ENCODE assay signal across 9 cellular contexts in the genomic region with DNA sequence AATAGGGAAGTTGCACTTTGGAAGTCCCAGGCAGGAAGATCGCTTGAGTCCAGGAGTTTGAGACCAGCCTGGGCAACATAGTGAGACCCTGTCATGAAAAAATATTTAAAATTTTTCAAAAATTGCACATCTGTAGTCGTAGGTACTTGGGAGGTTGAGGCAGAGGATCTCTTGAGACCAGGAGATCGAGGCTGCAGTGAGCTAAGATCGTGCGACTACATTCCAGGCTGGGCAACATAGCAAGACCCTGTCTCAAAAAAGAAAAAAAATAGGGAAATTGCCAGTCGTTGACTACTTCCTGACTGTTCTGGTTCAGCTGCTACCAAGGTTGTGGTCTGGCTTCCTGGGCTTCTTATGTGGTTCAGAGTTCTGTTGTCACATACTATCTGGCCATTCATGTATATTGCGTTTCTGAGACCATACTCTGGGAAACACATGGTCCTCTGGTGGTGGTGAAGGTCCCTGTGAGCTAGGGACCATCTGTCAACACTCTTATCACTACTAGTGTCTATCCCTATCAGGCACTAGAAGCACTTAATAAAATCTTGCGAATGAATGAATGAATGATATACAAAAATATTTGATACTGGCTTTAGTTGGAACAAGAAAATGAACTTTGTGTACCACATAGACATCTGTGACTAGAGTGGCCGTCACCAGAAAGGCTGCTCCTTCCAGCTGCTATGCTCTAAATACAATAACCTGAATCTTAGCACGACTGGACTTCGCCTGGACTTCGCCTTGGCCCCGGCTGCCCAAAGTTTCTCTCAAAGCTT. TPM values are rescaled to one million over a fixed set of nuclear protein-coding genes. Genes with fewer than 3 reads are reported as not detected.
A peak's percentile ranks its signal among the peaks of the same experiment; 100 is the strongest.
DNase-seq lines count a peak whose midpoint lies in the region; ATAC-seq and TF ChIP-seq lines count a peak whose summit lies in the region.
"Had no signal": no experiment of that assay in that cellular context is flagged by ENCODE, and none has a peak within 500 bp of the region (broad histone marks: within the 10 kb centered on the region; RNA-seq: fewer than 3 reads in every experiment).

No MANE protein-coding gene starts in this region.

- no peaks in the 10 kb centered on the region for H3K9me2 ChIP-seq in MM.1S (replicated peaks; ENCODE audit: insufficient read depth, low read length)

- H3K27me3 ChIP-seq in CD8-positive, alpha-beta T cell (ENCODE audit: insufficient read depth, low read length): no peaks in the 10 kb centered on the region
- H3K27me3 ChIP-seq in MM.1S (replicated peaks; ENCODE audit: insufficient read depth, low read length) (no peaks in the 10 kb centered on the region), dorsolateral prefrontal cortex (no peaks in the 10 kb centered on the region), muscle layer of duodenum (ENCODE audit: low read depth, low read length) (no peaks in the 10 kb centered on the region)

- H3K4me1 ChIP-seq in CD8-positive, alpha-beta T cell (ENCODE audit: insufficient read depth, low read length): peaks cover 13% of the 10 kb centered on the region
- H3K4me1 ChIP-seq in MM.1S (ENCODE audit: low read length) (no peaks in the 10 kb centered on the region), muscle layer of duodenum (ENCODE audit: control insufficient read depth in 1 of 2, insufficient read depth in 2 of 2, low read length in 2 of 2) (peaks cover 0 to 5% of the 10 kb centered on the region in 2 donors)

- no peak for ATAC-seq in CD8-positive, alpha-beta T cell
- ATAC-seq in GM18520 (IDR thresholded peaks at IDR 0.05; ENCODE audit: unreplicated experiment) (no peak), HG02870 (IDR thresholded peaks at IDR 0.05; ENCODE audit: unreplicated experiment) (no peak)

- POLR2A ChIA-PET in CD8-positive, alpha-beta T cell (lab: Charles Lee): no interaction called here
- POLR2A ChIA-PET in GM10248 (lab: Yijun Ruan, JAX): no interaction called here

- H3K27me3 Mint-ChIP-seq in CD8-positive, alpha-beta T cell (ENCODE audit: low read depth): peaks cover 17% of the 10 kb centered on the region

- H3K79me2 ChIP-seq in MM.1S (ENCODE audit: low read length): no peaks in the 10 kb centered on the region

- H3K27ac Mint-ChIP-seq in CD8-positive, alpha-beta T cell: no peak overlapping the region

- no peaks in the 10 kb centered on the region for H4K20me1 ChIP-seq in MM.1S (ENCODE audit: insufficient read depth, low read length)

- intact Hi-C loops in CD8-positive, alpha-beta T cell (cut with DNase I, micrococcal nuclease): loop anchor here (2.0 to 5.0 kb wide), 2 partner anchors 40 to 64 kb away; a partner anchor contains a TSS
- intact Hi-C loops in dorsolateral prefrontal cortex (cut with DNase I): loop anchor here in 1 of 2 donors (5.0 kb wide), 1 partner anchor 40 kb away; a partner anchor contains a TSS

- H3K36me3 Mint-ChIP-seq in CD8-positive, alpha-beta T cell: no peaks in the 10 kb centered on the region

- H3K4me1 Mint-ChIP-seq in CD8-positive, alpha-beta T cell (ENCODE audit: low read depth): peaks cover 19% of the 10 kb centered on the region

- H3K9me3 Mint-ChIP-seq in CD8-positive, alpha-beta T cell: no peaks in the 10 kb centered on the region

- no peaks in the 10 kb centered on the region for H3F3A ChIP-seq in MM.1S (ENCODE audit: insufficient read depth, low read length)

- peak overlapping the region; percentile 47 for H3K4me3 ChIP-seq in CD8-positive, alpha-beta T cell (ENCODE audit: low read depth, low read length)
- H3K4me3 ChIP-seq in MM.1S (ENCODE audit: low read length): no peak overlapping the region
- H3K4me3 ChIP-seq in dorsolateral prefrontal cortex: peak overlapping the region in 58 of 59 donors; percentile 50 to 85 (median 70)
- H3K4me3 ChIP-seq in muscle layer of duodenum (ENCODE audit: low read depth in 1 of 2, low read length in 2 of 2): peak overlapping the region; percentile 50 to 84

- no peak for DNase-seq in CD8-positive, alpha-beta T cell
- DNase-seq in MM.1S: no peak
- DNase-seq in dorsolateral prefrontal cortex: no peak
- no peak for DNase-seq in GM10248 (ENCODE audit: extremely low spot score)
- DNase-seq in amniotic stem cell (lab: John Stamatoyannopoulos, UW): no peak

- no peaks in the 10 kb centered on the region for H3K9me3 ChIP-seq in CD8-positive, alpha-beta T cell (ENCODE audit: low read length)
- H3K9me3 ChIP-seq in MM.1S (replicated peaks; ENCODE audit: insufficient read depth, low read length) (no peaks in the 10 kb centered on the region), muscle layer of duodenum (ENCODE audit: control insufficient read depth in 1 of 2, low read length in 2 of 2) (no peaks in the 10 kb centered on the region)

- no peaks in the 10 kb centered on the region for H3K36me3 ChIP-seq in CD8-positive, alpha-beta T cell (ENCODE audit: insufficient read depth, low read length)
- H3K36me3 ChIP-seq in MM.1S (replicated peaks; ENCODE audit: insufficient read depth, low read length): no peaks in the 10 kb centered on the region
- H3K36me3 ChIP-seq in muscle layer of duodenum (ENCODE audit: control insufficient read depth in 1 of 2, insufficient read depth in 2 of 2, low read length in 2 of 2): no peaks in the 10 kb centered on the region

- H3K9ac ChIP-seq in MM.1S (ENCODE audit: low read length): no peak overlapping the region

- peak overlapping the region; percentile 78 for H2AFZ ChIP-seq in MM.1S (ENCODE audit: low read length)

- H3K4me3 Mint-ChIP-seq in CD8-positive, alpha-beta T cell: peak overlapping the region; percentile 92

- CTCF ChIA-PET in CD8-positive, alpha-beta T cell (lab: Charles Lee): no interaction called here
- CTCF ChIA-PET in GM10248 (lab: Yijun Ruan, JAX): interaction anchor here (1.1 to 2.2 kb wide), 3 partner anchors 8 to 196 kb away, joined by 3 to 6 read pairs (median 5); no protein-coding TSS in a partner anchor

- TF ChIP-seq CTCF in CD8-positive, alpha-beta T cell (IDR thresholded peaks at IDR 0.05): no peak
- no peak for TF ChIP-seq CTCF in MM.1S (IDR thresholded peaks at IDR 0.05; ENCODE audit: low read length)
- no peak for TF ChIP-seq CTCF in dorsolateral prefrontal cortex (IDR thresholded peaks at IDR 0.05 in 54 of 56, conservative IDR thresholded peaks at IDR 0.05 in 2 of 56; ENCODE audit: low read depth in 1 of 56, partially characterized antibody in 56 of 56)
- no peak for TF ChIP-seq CTCF in GM10248 (IDR thresholded peaks at IDR 0.05; ENCODE audit: control extremely low read depth, extremely low read depth, low read depth, missing control alignments)

- H3K27ac ChIP-seq in CD8-positive, alpha-beta T cell (ENCODE audit: low read depth, low read length): no peak overlapping the region
- H3K27ac ChIP-seq in MM.1S (ENCODE audit: low read length) (no peak overlapping the region), dorsolateral prefrontal cortex (peak overlapping the region in 38 of 59 donors; percentile 8 to 84 (median 61)), muscle layer of duodenum (ENCODE audit: low read length) (peak overlapping the region; percentile 32)

- H3K4me2 ChIP-seq in MM.1S (ENCODE audit: low read depth, low read length): peak overlapping the region; percentile 69; the same call in 1 of the 2 replicates

RNA-seq across cellular contexts. Expression of a gene that starts 0.9 kb away (rescaled TPM):
- total RNA-seq in CD8-positive, alpha-beta T cell: under 1 TPM; 0.35 to 0.36 TPM
- total RNA-seq in dorsolateral prefrontal cortex: 10 to 100 TPM; 13.8 to 42.7 (median 26.5) TPM

RNA-seq across cellular contexts. Expression of a gene that starts 38.5 kb away (rescaled TPM):
- 1 to 10 TPM; 2.3 TPM for total RNA-seq in CD8-positive, alpha-beta T cell
- total RNA-seq in dorsolateral prefrontal cortex: 10 to 100 TPM in 10 of 120 experiments, 1 to 10 TPM in 110; 3.3 to 13.0 (median 7.3) TPM

RNA-seq across cellular contexts. Expression of a gene that starts 38.6 kb away (rescaled TPM):
- total RNA-seq in CD8-positive, alpha-beta T cell: 1 to 10 TPM in 1 of 2 experiments, under 1 TPM in 1; 0.95 to 1.4 TPM
- total RNA-seq in dorsolateral prefrontal cortex: 1 to 10 TPM in 116 of 120 experiments, under 1 TPM in 4; 0.36 to 9.7 (median 2.8) TPM
- total RNA-seq: myocyte had no signal

Comparison
In these comparisons a context has a peak if more than half of its experiments do, and no peak if none do; other contexts are left out.
1. H3K27ac ChIP-seq: peak in dorsolateral prefrontal cortex (38 of 59) and muscle layer of duodenum (single experiment); none in CD8-positive, alpha-beta T cell (single experiment) and MM.1S (single experiment).
2. RNA of a gene that starts 0.9 kb away (total RNA-seq): 13.8 to 42.7 TPM in dorsolateral prefrontal cortex; 0.35 to 0.36 TPM in CD8-positive, alpha-beta T cell; every median in the first group is over 10 times any median in the second.